8 cellular contexts compared by ENCODE assay signal in the genomic region with DNA sequence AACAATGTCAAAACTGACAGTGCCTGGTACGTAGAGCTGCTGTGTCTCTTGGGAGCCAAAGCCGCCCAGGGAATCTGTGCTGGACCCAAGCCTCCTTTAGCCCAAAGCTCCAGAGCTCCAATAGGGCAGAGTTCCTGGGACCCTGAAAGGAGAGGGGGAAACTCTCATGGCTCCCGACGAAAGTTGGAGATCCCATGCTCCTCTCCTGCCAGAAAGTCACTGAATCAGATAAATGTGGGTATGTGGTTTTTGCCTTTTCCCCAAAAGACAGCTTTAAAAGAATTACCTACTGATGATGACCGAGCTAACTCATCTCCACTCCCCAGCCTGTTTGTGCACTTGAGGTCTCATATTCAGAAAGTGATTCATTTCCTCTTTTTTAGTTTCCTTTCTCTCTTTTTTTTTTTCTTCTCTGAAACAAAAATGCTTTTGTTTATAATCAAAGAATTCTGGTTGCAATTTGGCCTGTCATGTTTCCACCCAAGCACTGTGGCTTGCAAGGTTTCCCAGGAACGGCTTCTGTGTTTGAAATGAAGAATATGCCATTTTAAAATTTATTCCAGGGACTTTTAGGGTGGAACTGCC. TPM values are rescaled to one million over a fixed set of nuclear protein-coding genes. Genes with fewer than 3 reads are reported as not detected.
DNase-seq lines count a peak whose midpoint lies in the region; ATAC-seq and TF ChIP-seq lines count a peak whose summit lies in the region.

No MANE protein-coding gene starts in this region.

- no peak for TF ChIP-seq POLR2A in esophagus muscularis mucosa (IDR thresholded peaks at IDR 0.05; ENCODE audit: low read depth)

- no peaks in the 10 kb centered on the region for H3K9me3 ChIP-seq in esophagus muscularis mucosa

- H3K4me1 Mint-ChIP-seq in activated B cell treated with CpG ODN at 0.5 μM for 24 hours (peaks cover 53% of the 10 kb centered on the region), memory B cell (peaks cover 30% of the 10 kb centered on the region)

- H3K27ac ChIP-seq in esophagus muscularis mucosa (replicated peaks in 1 of 4), result no peak overlapping the region

- H3K27me3 Mint-ChIP-seq in activated B cell treated with CpG ODN at 0.5 μM for 24 hours (no peaks in the 10 kb centered on the region), memory B cell (no peaks in the 10 kb centered on the region)

- H3K27ac Mint-ChIP-seq in activated B cell treated with CpG ODN at 0.5 μM for 24 hours, result peak overlapping the region; percentile 82
- H3K27ac Mint-ChIP-seq in memory B cell, result peak overlapping the region; percentile 62

- H3K4me1 ChIP-seq in esophagus muscularis mucosa, result peaks cover 0 to 14% (median 9%) of the 10 kb centered on the region in 4 donors

- ATAC-seq in HG03520 (IDR thresholded peaks at IDR 0.05; ENCODE audit: unreplicated experiment) (peak; percentile 84), activated B cell treated with CpG ODN at 0.5 μM for 24 hours (ENCODE audit: low read depth) (peak; percentile 79), memory B cell (ENCODE audit: low read depth) (peak; percentile 90)

- intact Hi-C loops in activated B cell treated with CpG ODN at 0.5 μM for 24 hours (cut with micrococcal nuclease) (loop anchor here (1.0 to 2.0 kb wide), 5 partner anchors 9 to 48 kb away; a partner anchor contains a TSS), esophagus muscularis mucosa (cut with DNase I) (no loop called here)

- TF ChIP-seq CTCF in GM20000 (IDR thresholded peaks at IDR 0.05; ENCODE audit: extremely low read depth, missing control alignments), result no peak
- TF ChIP-seq CTCF in activated B cell treated with CpG ODN at 0.5 μM for 24 hours (IDR thresholded peaks at IDR 0.05), result no peak
- TF ChIP-seq CTCF in esophagus muscularis mucosa (IDR thresholded peaks at IDR 0.05), result no peak

- H3K9me3 Mint-ChIP-seq in activated B cell treated with CpG ODN at 0.5 μM for 24 hours (no peaks in the 10 kb centered on the region), memory B cell (no peaks in the 10 kb centered on the region)

- POLR2A ChIA-PET in activated B cell treated with CpG ODN at 0.5 μM for 24 hours (lab: Charles Lee), result interaction anchor here (0.6 to 13.0 kb wide), 9 partner anchors 9 to 75 kb away, joined by 3 to 122 read pairs (median 8); a partner anchor contains a TSS

- CTCF ChIA-PET in activated B cell treated with CpG ODN at 0.5 μM for 24 hours (lab: Charles Lee), result interaction anchor here (1.3 kb wide), 1 partner anchor 14 kb away, joined by 4 read pairs; a partner anchor contains a TSS

- DNase-seq in Daoy (ENCODE audit: low read depth) (peak; percentile 77), GM20000 (ENCODE audit: low spot score) (peak; percentile 58), activated B cell treated with CpG ODN at 0.5 μM for 24 hours (peak; percentile 38), memory B cell (ENCODE audit: low spot score in 2 of 2) (no peak), NCI-H1417 treated with DMSO at 0.1 percent for 48 hours (lab: John Stamatoyannopoulos, UW) (no peak), esophagus muscularis mucosa (ENCODE audit: extremely low spot score) (no peak), hippocampal formation (lab: John Stamatoyannopoulos, UW) (no peak)

- no peak for TF ChIP-seq EP300 in esophagus muscularis mucosa (IDR thresholded peaks at IDR 0.05)

- no peak overlapping the region for H3K4me3 ChIP-seq in esophagus muscularis mucosa

- WGBS in esophagus muscularis mucosa, result 46% methylated on average over 5 of the region's 6 CpGs

- no peaks in the 10 kb centered on the region for H3K36me3 ChIP-seq in esophagus muscularis mucosa

- H3K36me3 Mint-ChIP-seq in activated B cell treated with CpG ODN at 0.5 μM for 24 hours (ENCODE audit: low read depth), result no peaks in the 10 kb centered on the region
- H3K36me3 Mint-ChIP-seq in memory B cell, result no peaks in the 10 kb centered on the region

- H3K4me3 Mint-ChIP-seq in activated B cell treated with CpG ODN at 0.5 μM for 24 hours (peak overlapping the region; percentile 70), memory B cell (peak overlapping the region; percentile 39)

- H3K27me3 ChIP-seq in esophagus muscularis mucosa, result no peaks in the 10 kb centered on the region

RNA-seq across cellular contexts. Expression of a gene that starts 14.1 kb away (rescaled TPM):
- 47.8 and 57.9 TPM in 2 replicates for total RNA-seq in Daoy (2014; rRNA removed; shearing (Covaris generic))
- total RNA-seq in activated B cell treated with CpG ODN at 0.5 μM for 24 hours (68.5 and 69.9 TPM in 2 replicates), esophagus muscularis mucosa (1 to 10 TPM in 1 of 4 donors, under 1 TPM in 3; 0.42 to 1.3 (median 0.79) TPM)

Comparison
In these comparisons a context has a peak if more than half of its experiments do, and no peak if none do; other contexts are left out.
1. DNase-seq: peak in Daoy (single experiment), GM20000 (single experiment) and activated B cell treated with CpG ODN at 0.5 μM for 24 hours (single experiment); none in memory B cell (0 of 2), NCI-H1417 treated with DMSO at 0.1 percent for 48 hours (single experiment), esophagus muscularis mucosa (single experiment) and hippocampal formation (0 of 2).
2. RNA of a gene that starts 14.1 kb away (total RNA-seq): 68.5 to 69.9 TPM in activated B cell treated with CpG ODN at 0.5 μM for 24 hours and 47.8 to 57.9 TPM in Daoy; 0.42 to 1.3 TPM in esophagus muscularis mucosa; every median in the first group is over 10 times any median in the second.
3. Peak in every context shown above with its lines, with median percentiles within 50 percentile points of each other: ATAC-seq.